18 cellular contexts compared by ENCODE assay signal in the genomic region with DNA sequence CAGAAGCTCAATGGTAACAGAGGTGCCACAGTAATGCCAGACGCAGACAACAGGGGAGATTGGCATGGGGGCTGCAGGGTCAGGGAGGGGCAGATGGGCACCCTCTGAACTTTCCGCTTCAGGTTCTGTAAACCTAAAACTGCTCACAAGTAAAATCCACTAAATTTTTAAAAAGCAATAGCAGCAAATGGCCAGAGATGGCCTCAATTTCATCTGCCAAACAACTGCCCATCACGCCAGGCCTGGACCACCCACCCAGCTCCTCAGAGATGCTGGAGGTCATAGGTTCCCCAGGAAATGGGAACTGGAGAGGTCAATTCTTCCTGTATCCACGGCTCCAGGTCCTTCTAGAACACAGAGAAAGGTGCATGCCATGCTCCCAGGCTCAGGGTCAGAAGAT.
DNase-seq lines count a peak whose midpoint lies in the region; ATAC-seq and TF ChIP-seq lines count a peak whose summit lies in the region.
"Had no signal": no experiment of that assay in that cellular context is flagged by ENCODE, and none has a peak within 500 bp of the region (broad histone marks: within the 10 kb centered on the region; RNA-seq: fewer than 3 reads in every experiment).

No MANE protein-coding gene starts in this region.

- H3K27ac ChIP-seq in lower lobe of right lung (no peak overlapping the region), H9 (ENCODE audit: insufficient read length, low read depth, low read length) (no peak overlapping the region)
- H3K27ac ChIP-seq: C4-2B had no signal

- H3K79me1 ChIP-seq in H9 (ENCODE audit: insufficient read depth, low read depth, low read length, poor library complexity, severe bottlenecking), result no peaks in the 10 kb centered on the region

- no peak for ATAC-seq in T-helper 17 cell
- no peak for ATAC-seq in lower lobe of right lung
- ATAC-seq in HG03280 (IDR thresholded peaks at IDR 0.05; ENCODE audit: unreplicated experiment), result no peak
- ATAC-seq in HG03097 (IDR thresholded peaks at IDR 0.05; ENCODE audit: low FRiP score, unreplicated experiment), result no peak
- ATAC-seq: GM12878 had no signal

- H3K27me3 ChIP-seq in lower lobe of right lung (ENCODE audit: low read depth) (no peaks in the 10 kb centered on the region), H9 (ENCODE audit: insufficient read depth, low read length) (no peaks in the 10 kb centered on the region)

- H4K5ac ChIP-seq in H9 (ENCODE audit: insufficient read length, low read depth, low read length), result no peak overlapping the region

- peaks cover 56% of the 10 kb centered on the region for H3K4me1 Mint-ChIP-seq in CD14-positive monocyte
- peaks cover 18% of the 10 kb centered on the region for H3K4me1 Mint-ChIP-seq in T-helper 17 cell
- 0 out of 4 replicates have a peak, but pooled peaks cover 0 to 3% of the 10 kb centered on the region in 2 experiments for H3K4me1 Mint-ChIP-seq in H9

- H4K91ac ChIP-seq in H9 (ENCODE audit: insufficient read length, low read depth, low read length), result no peak overlapping the region

- H3K9me3 ChIP-seq in T-helper 17 cell (ENCODE audit: control insufficient read depth, low read length, poor library complexity, severe bottlenecking) (no peaks in the 10 kb centered on the region), lower lobe of right lung (no peaks in the 10 kb centered on the region), H9 (ENCODE audit: control insufficient read depth, low read depth, low read length) (no peaks in the 10 kb centered on the region)

- H3K36me3 Mint-ChIP-seq in CD14-positive monocyte, result peaks cover 29 to 38% of the 10 kb centered on the region in 2 donors
- peaks cover 2% of the 10 kb centered on the region for H3K36me3 Mint-ChIP-seq in T-helper 17 cell (ENCODE audit: low read depth)
- H3K36me3 Mint-ChIP-seq in H9 (ENCODE audit: insufficient read depth in 1 of 3, low read depth in 3 of 3), result no peaks in the 10 kb centered on the region

- no peak overlapping the region for H2BK12ac ChIP-seq in H9 (ENCODE audit: insufficient read length, low read depth, low read length)

- no peak overlapping the region for H2BK15ac ChIP-seq in H9 (ENCODE audit: low read depth, low read length)

- no peak overlapping the region for H2BK5ac ChIP-seq in H9 (ENCODE audit: insufficient read length, low read length)

- no peak overlapping the region for H3K4me3 ChIP-seq in choroid plexus epithelial cell (ENCODE audit: low read depth, low read length)
- H3K4me3 ChIP-seq in lower lobe of right lung, result no peak overlapping the region
- H3K4me3 ChIP-seq: GM12878 had no signal

- DNase-seq in CD14-positive monocyte (ENCODE audit: low spot score) (no peak), T-helper 17 cell (no peak), choroid plexus epithelial cell (ENCODE audit: low read depth) (no peak), lower lobe of right lung (peak; percentile 4), GM10266 (ENCODE audit: extremely low spot score) (no peak), H9 (no peak)
- DNase-seq: ACHN; AML-193; CD4-positive, alpha-beta memory T cell; DMS153; DMS79 treated with DMSO at 0.1 percent for 48 hours; GF-D8; HCEC 1CT; KG1 had no signal

- no peak overlapping the region for H3K4me3 Mint-ChIP-seq in CD14-positive monocyte
- H3K4me3 Mint-ChIP-seq in T-helper 17 cell, result no peak overlapping the region
- H3K4me3 Mint-ChIP-seq in H9, result no peak overlapping the region
- H3K4me3 Mint-ChIP-seq: CD4-positive, alpha-beta memory T cell had no signal

- no peak overlapping the region for H3K18ac ChIP-seq in H9 (ENCODE audit: insufficient read length, low read depth, low read length)

- intact Hi-C loops in CD14-positive monocyte (cut with micrococcal nuclease), result loop anchor here in 1 of 2 donors (10.0 kb wide), 1 partner anchor 124 kb away; no protein-coding TSS in a partner anchor
- intact Hi-C loops in lower lobe of right lung (cut with DNase I), result no loop called here

- H3K9me3 Mint-ChIP-seq in CD14-positive monocyte (peaks cover 0 to 7% (median 3%) of the 10 kb centered on the region in 7 donors), H9 (no peaks in the 10 kb centered on the region; a peak in 1 of 5 replicates)
- H3K9me3 Mint-ChIP-seq: CD4-positive, alpha-beta memory T cell had no signal

- no peak overlapping the region for H3K14ac ChIP-seq in H9 (ENCODE audit: insufficient read depth, low read length)

- H3K23ac ChIP-seq in H9 (ENCODE audit: insufficient read length, low read depth, low read length), result no peak overlapping the region

- no peaks in the 10 kb centered on the region for H3K79me2 ChIP-seq in H9 (ENCODE audit: insufficient read depth, low read length)

- H3K56ac ChIP-seq in H9 (ENCODE audit: insufficient read length, low read depth, low read length), result no peak overlapping the region

- no peak overlapping the region for H3T11ph ChIP-seq in H9 (ENCODE audit: low read length)

- WGBS in H9 (ENCODE audit: extremely low coverage, insufficient read length, low lambda C conversion rate), result no CpG with 5 or more reads among the region's 4 CpGs

- TF ChIP-seq CTCF in CD14-positive monocyte (IDR thresholded peaks at IDR 0.05) (no peak), choroid plexus epithelial cell (conservative IDR thresholded peaks at IDR 0.05; ENCODE audit: low read depth, low read length) (peak; percentile 3), lower lobe of right lung (IDR thresholded peaks at IDR 0.05) (no peak), GM10266 (IDR thresholded peaks at IDR 0.05; ENCODE audit: control insufficient read depth, insufficient read depth, low read depth, missing control alignments) (no peak), H9 (conservative IDR thresholded peaks at IDR 0.05) (no peak)

- H3K4ac ChIP-seq in H9 (ENCODE audit: low read depth, low read length), result no peak overlapping the region

- H2AK5ac ChIP-seq in H9 (ENCODE audit: insufficient read length, low read length), result no peak overlapping the region

- H3K27ac Mint-ChIP-seq in CD14-positive monocyte (peak overlapping the region in 5 of 7 donors; percentile 10 to 99 (median 64)), T-helper 17 cell (peak overlapping the region; percentile 6), H9 (no peak overlapping the region)

- no peaks in the 10 kb centered on the region for H4K20me1 ChIP-seq in H9 (ENCODE audit: control insufficient read depth, insufficient read depth, insufficient read length)

- H2AFZ ChIP-seq in H9 (ENCODE audit: low read length), result no peak overlapping the region

- H2BK20ac ChIP-seq in H9 (ENCODE audit: low read depth, low read length, poor library complexity, severe bottlenecking), result no peak overlapping the region

- H3K27me3 Mint-ChIP-seq in CD14-positive monocyte (ENCODE audit: low read depth in 3 of 3) (no peaks in the 10 kb centered on the region), T-helper 17 cell (no peaks in the 10 kb centered on the region), H9 (ENCODE audit: low read depth) (peaks cover 4% of the 10 kb centered on the region)
- H3K27me3 Mint-ChIP-seq: CD4-positive, alpha-beta memory T cell had no signal

- H3K4me2 ChIP-seq in H9 (ENCODE audit: insufficient read depth, insufficient read length, low read length), result no peak overlapping the region

- H3K4me1 ChIP-seq in lower lobe of right lung (peaks cover 24% of the 10 kb centered on the region), H9 (ENCODE audit: insufficient read depth, low read length) (no peaks in the 10 kb centered on the region)

- no peaks in the 10 kb centered on the region for H3K23me2 ChIP-seq in H9 (ENCODE audit: insufficient read length, low read depth, low read length, poor library complexity, severe bottlenecking)

- no peak overlapping the region for H3K9ac ChIP-seq in H9 (ENCODE audit: extremely low read depth, insufficient read length, low read length)

- H3K36me3 ChIP-seq in lower lobe of right lung, result no peaks in the 10 kb centered on the region

- H2BK120ac ChIP-seq in H9 (ENCODE audit: low read depth, low read length, poor library complexity, severe bottlenecking), result no peak overlapping the region

- H4K8ac ChIP-seq in H9 (replicated peaks; ENCODE audit: insufficient read length, low read depth, low read length), result no peak overlapping the region

Comparison
In these comparisons a context has a peak if more than half of its experiments do, and no peak if none do; other contexts are left out.
1. H3K27ac Mint-ChIP-seq: peak in CD14-positive monocyte (5 of 7) and T-helper 17 cell (single experiment); none in H9 (0 of 3).